Comparison of ENCODE assay signal across 11 cellular contexts in genomic region chr1:118928739-118929554, GRCh38. TPM values are rescaled to one million over a fixed set of nuclear protein-coding genes. Genes with fewer than 3 reads are reported as not detected.
DNase-seq lines count a peak whose midpoint lies in the region; ATAC-seq, FAIRE-seq and TF ChIP-seq lines count a peak whose summit lies in the region.
"Had no signal": no experiment of that assay in that cellular context is flagged by ENCODE, and none has a peak within 500 bp of the region (broad histone marks: within the 10 kb centered on the region; RNA-seq: fewer than 3 reads in every experiment).

No MANE protein-coding gene starts in this region.

- no peaks in the 10 kb centered on the region for H3K36me3 ChIP-seq in endothelial cell of umbilical vein (ENCODE audit: control insufficient read depth in 2 of 2, extremely low read depth in 1 of 2, insufficient read depth in 2 of 2, low read length in 2 of 2)
- H3K36me3 ChIP-seq in gastrocnemius medialis: peaks cover under 1 to 54% of the 10 kb centered on the region in 2 donors
- H3K36me3 ChIP-seq in ovary: no peaks in the 10 kb centered on the region

- dilution Hi-C loops in endothelial cell of umbilical vein (cut with MboI; ENCODE audit: extremely low pct_ligation_motif_present, low sequenced_read_pairs): no loop called here

- H3K4me3 Mint-ChIP-seq in activated naive CD4-positive, alpha-beta T cell treated with anti-CD3 and anti-CD28 coated beads for 36 hours: no peak overlapping the region
- H3K4me3 Mint-ChIP-seq: T-cell had no signal

- H4K20me1 ChIP-seq in endothelial cell of umbilical vein (replicated peaks; ENCODE audit: control insufficient read depth, extremely low read depth, insufficient read depth, low read length): no peaks in the 10 kb centered on the region

- no TSS peak for BruUV-seq in endothelial cell of umbilical vein (replicated peaks; lab: Mats Ljungman, UMichigan)

- POLR2A ChIA-PET in endothelial cell of umbilical vein (lab: Charles Lee): no interaction called here

- FAIRE-seq in endothelial cell of umbilical vein (lab: Jason Lieb, UNC): no peak

- in situ Hi-C loops in gastrocnemius medialis (cut with MboI; ENCODE audit: low sequenced_read_pairs in 4 of 4): no loop called here

- H3K27ac ChIP-seq in endothelial cell of umbilical vein (ENCODE audit: insufficient read depth, low read depth, low read length) (no peak overlapping the region), gastrocnemius medialis (no peak overlapping the region), ovary (no peak overlapping the region)

- no peak for TF ChIP-seq EP300 in ovary (IDR thresholded peaks at IDR 0.05)

- TF ChIP-seq POLR2A in endothelial cell of umbilical vein (IDR thresholded peaks at IDR 0.05; ENCODE audit: low read depth, low read length) (no peak), gastrocnemius medialis (IDR thresholded peaks at IDR 0.05) (no peak), ovary (IDR thresholded peaks at IDR 0.05) (no peak)

- intact Hi-C loops in activated naive CD4-positive, alpha-beta T cell treated with anti-CD3 and anti-CD28 coated beads for 36 hours (cut with micrococcal nuclease): no loop called here
- intact Hi-C loops in endothelial cell of umbilical vein (cut with micrococcal nuclease): no loop called here
- intact Hi-C loops in gastrocnemius medialis (cut with DNase I; ENCODE audit: low total_unique reads): no loop called here
- intact Hi-C loops in ovary (cut with DNase I): no loop called here

- CTCF ChIA-PET in activated naive CD4-positive, alpha-beta T cell treated with anti-CD3 and anti-CD28 coated beads for 36 hours (lab: Charles Lee): no interaction called here
- CTCF ChIA-PET in endothelial cell of umbilical vein (lab: Charles Lee): no interaction called here

- no peak for TF ChIP-seq CTCF in endothelial cell of umbilical vein (IDR thresholded peaks at IDR 0.05; ENCODE audit: extremely low read depth in 1 of 2, insufficient read depth in 1 of 2, low read depth in 1 of 2, low read length in 2 of 2)
- no peak for TF ChIP-seq CTCF in gastrocnemius medialis (IDR thresholded peaks at IDR 0.05 in 4 of 5, conservative IDR thresholded peaks at IDR 0.05 in 1 of 5)
- TF ChIP-seq CTCF in ovary (IDR thresholded peaks at IDR 0.05): no peak

- 53 to 59% (median 55%) methylated on average over 2 of the region's 2 CpGs for WGBS in ovary, 3 donors

- no peak overlapping the region for H3K27ac Mint-ChIP-seq in activated naive CD4-positive, alpha-beta T cell treated with anti-CD3 and anti-CD28 coated beads for 36 hours
- H3K27ac Mint-ChIP-seq: T-cell had no signal

- H3K79me2 ChIP-seq in endothelial cell of umbilical vein (ENCODE audit: control insufficient read depth, insufficient read depth, low read length): no peaks in the 10 kb centered on the region

- no peak overlapping the region for H2AFZ ChIP-seq in endothelial cell of umbilical vein (ENCODE audit: low read depth, low read length)

- H3K9ac ChIP-seq in endothelial cell of umbilical vein (replicated peaks; ENCODE audit: extremely low read depth, insufficient read depth, low read length): no peak overlapping the region

- H3K9me3 Mint-ChIP-seq in activated naive CD4-positive, alpha-beta T cell treated with anti-CD3 and anti-CD28 coated beads for 36 hours: no peaks in the 10 kb centered on the region

- H3K4me2 ChIP-seq in endothelial cell of umbilical vein (ENCODE audit: insufficient read depth, low read length): no peak overlapping the region

- DNase-seq in activated naive CD4-positive, alpha-beta T cell treated with anti-CD3 and anti-CD28 coated beads for 36 hours: peak; percentile 18
- DNase-seq in activated naive CD4-positive, alpha-beta T cell treated with anti-CD3 and anti-CD28 coated beads, Interleukin-2, amount 50 U/mL, for 16 hours: no peak
- DNase-seq in OCI-M1 (lab: John Stamatoyannopoulos, UW): peak; percentile 68
- peak; percentile 11 for DNase-seq in endothelial cell of umbilical vein (ENCODE audit: low read depth, low spot score)
- peak; percentile 48 for DNase-seq in renal cortical epithelial cell (ENCODE audit: low read depth)
- no peak for DNase-seq in gastrocnemius medialis
- no peak for DNase-seq in ovary
- DNase-seq: NCI-H187 treated with DMSO at 0.1 percent for 48 hours, T-cell had no signal

- no peaks in the 10 kb centered on the region for H3K36me3 Mint-ChIP-seq in activated naive CD4-positive, alpha-beta T cell treated with anti-CD3 and anti-CD28 coated beads for 36 hours (ENCODE audit: low read depth)
- H3K36me3 Mint-ChIP-seq: T-cell had no signal

- no peaks in the 10 kb centered on the region for H3K9me1 ChIP-seq in endothelial cell of umbilical vein (replicated peaks; ENCODE audit: control insufficient read depth, extremely low read depth, insufficient read depth, low read length)

- no peaks in the 10 kb centered on the region for H3K4me1 Mint-ChIP-seq in activated naive CD4-positive, alpha-beta T cell treated with anti-CD3 and anti-CD28 coated beads for 36 hours (ENCODE audit: low read depth)
- H3K4me1 Mint-ChIP-seq: T-cell had no signal

- H3K27me3 Mint-ChIP-seq in activated naive CD4-positive, alpha-beta T cell treated with anti-CD3 and anti-CD28 coated beads for 36 hours (ENCODE audit: low read depth): no peaks in the 10 kb centered on the region

- H3K4me1 ChIP-seq in endothelial cell of umbilical vein (ENCODE audit: control insufficient read depth, extremely low read depth, insufficient read depth, low read length) (no peaks in the 10 kb centered on the region), gastrocnemius medialis (peaks cover 21 to 22% of the 10 kb centered on the region in 2 donors), ovary (ENCODE audit: insufficient read depth) (no peaks in the 10 kb centered on the region)

- H3K4me3 ChIP-seq in endothelial cell of umbilical vein (replicated peaks in 1 of 3; ENCODE audit: insufficient read depth in 1 of 3, low read depth in 1 of 3, low read length in 3 of 3) (no peak overlapping the region), gastrocnemius medialis (no peak overlapping the region), ovary (no peak overlapping the region)
- H3K4me3 ChIP-seq: mucosa of descending colon had no signal

- H3K27me3 ChIP-seq in endothelial cell of umbilical vein (ENCODE audit: control insufficient read depth in 2 of 2, insufficient read depth in 2 of 2, low read length in 2 of 2): no peaks in the 10 kb centered on the region
- no peaks in the 10 kb centered on the region for H3K27me3 ChIP-seq in gastrocnemius medialis
- H3K27me3 ChIP-seq in ovary: no peaks in the 10 kb centered on the region

- ATAC-seq in HG02763 (IDR thresholded peaks at IDR 0.05; ENCODE audit: unreplicated experiment) (no peak), gastrocnemius medialis (no peak)
- ATAC-seq: mucosa of descending colon, T-cell had no signal

- H3K9me3 ChIP-seq in endothelial cell of umbilical vein (replicated peaks; ENCODE audit: control insufficient read depth, insufficient read depth, low read length) (no peaks in the 10 kb centered on the region), gastrocnemius medialis (no peaks in the 10 kb centered on the region), ovary (no peaks in the 10 kb centered on the region)
- H3K9me3 ChIP-seq: mucosa of descending colon had no signal

TF ChIP-seq in endothelial cell of umbilical vein, 7 proteins besides CTCF, POLR2A, EP300 and RAD21:
- no peak for TF ChIP-seq GATA2 (IDR thresholded peaks at IDR 0.05; ENCODE audit: insufficient read depth, insufficient read length, low read depth, low read length)
- no peak for TF ChIP-seq JUN (IDR thresholded peaks at IDR 0.05; ENCODE audit: borderline replicate concordance, insufficient read depth, insufficient read length, low read depth)
- TF ChIP-seq EZH2 (IDR thresholded peaks at IDR 0.05; ENCODE audit: borderline replicate concordance, low read depth, low read length, severe bottlenecking): no peak
- no peak for TF ChIP-seq POLR2AphosphoS5 (IDR thresholded peaks at IDR 0.05; ENCODE audit: insufficient read depth, low read depth, low read length)
- no peak for TF ChIP-seq FOS (IDR thresholded peaks at IDR 0.05; ENCODE audit: borderline replicate concordance, insufficient read depth, low read length)
- no peak for TF ChIP-seq MYC (IDR thresholded peaks at IDR 0.05; ENCODE audit: low read depth, low read length)
- TF ChIP-seq MAX (IDR thresholded peaks at IDR 0.05; ENCODE audit: insufficient read depth, insufficient read length): no peak

RNA-seq across cellular contexts. Expression of gene TBX15, which starts 59.2 kb away (rescaled TPM):
- total RNA-seq in activated naive CD4-positive, alpha-beta T cell treated with anti-CD3 and anti-CD28 coated beads for 36 hours: not detected
- total RNA-seq in endothelial cell of umbilical vein: not detected in 2 replicates
- 0.01 and 0.05 TPM in 2 replicates for polyA plus RNA-seq in endothelial cell of umbilical vein
- 0.03 TPM in 1 of 2 replicates, not detected in the other for polyA plus RNA-seq in endothelial cell of umbilical vein (2011; cell fraction: cytosol; rRNA removed)
- polyA plus RNA-seq in endothelial cell of umbilical vein (2011; cell fraction: nucleus; rRNA removed): 0.07 TPM in 1 of 2 replicates, not detected in the other
- polyA plus RNA-seq in endothelial cell of umbilical vein (2012): not detected in 2 replicates
- polyA minus RNA-seq in endothelial cell of umbilical vein: 0.08 TPM in 1 of 2 replicates, not detected in the other
- polyA minus RNA-seq in endothelial cell of umbilical vein (2011; cell fraction: cytosol; rRNA and poly(A)+ RNA removed): not detected
- 0.10 TPM in 1 of 2 replicates, not detected in the other for polyA minus RNA-seq in endothelial cell of umbilical vein (2011; cell fraction: nucleus; rRNA and poly(A)+ RNA removed)
- 0.87 and 0.89 TPM in 2 replicates for total RNA-seq in renal cortical epithelial cell
- 100 to 1,000 TPM in 3 of 4 donors, 10 to 100 TPM in 1; 91.4 to 275 (median 245) TPM for total RNA-seq in gastrocnemius medialis
- total RNA-seq in ovary: under 1 TPM in 6 of 7 donors, not detected in 1; 0.08 to 0.60 (median 0.20) TPM
- polyA plus RNA-seq in ovary: under 1 TPM; 0.10 to 0.42 TPM
- total RNA-seq: mucosa of descending colon had no signal

Comparison
In these comparisons a context has a peak if more than half of its experiments do, and no peak if none do; other contexts are left out.
1. DNase-seq: peak in activated naive CD4-positive, alpha-beta T cell treated with anti-CD3 and anti-CD28 coated beads for 36 hours (single experiment), OCI-M1 (single experiment), endothelial cell of umbilical vein (single experiment) and renal cortical epithelial cell (single experiment); none in activated naive CD4-positive, alpha-beta T cell treated with anti-CD3 and anti-CD28 coated beads, Interleukin-2, amount 50 U/mL, for 16 hours (single experiment), gastrocnemius medialis (0 of 2) and ovary (0 of 5).
2. RNA of gene TBX15, which starts 59.2 kb away (total RNA-seq): 91.4 to 275 TPM in gastrocnemius medialis; 0.87 to 0.89 TPM in renal cortical epithelial cell, 0.08 to 0.60 TPM in ovary, not detected in activated naive CD4-positive, alpha-beta T cell treated with anti-CD3 and anti-CD28 coated beads for 36 hours and not detected in endothelial cell of umbilical vein; every median in the first group is over 10 times any median in the second.